In genomic region chr2:86807121-86807461, GRCh38 we compare ENCODE assay signal across 9 cellular contexts. TPM values are rescaled to one million over a fixed set of nuclear protein-coding genes. Genes with fewer than 3 reads are reported as not detected.
DNase-seq lines count a peak whose midpoint lies in the region; ATAC-seq and TF ChIP-seq lines count a peak whose summit lies in the region.
"Had no signal": no experiment of that assay in that cellular context is flagged by ENCODE, and none has a peak within 500 bp of the region (broad histone marks: within the 10 kb centered on the region; RNA-seq: fewer than 3 reads in every experiment).

No MANE protein-coding gene starts in this region.

- H3K27me3 Mint-ChIP-seq in neural crest cell (ENCODE audit: low read depth) = peaks cover 27% of the 10 kb centered on the region

- H3K9me3 Mint-ChIP-seq in neural crest cell = no peaks in the 10 kb centered on the region

- H3K4me1 ChIP-seq in BLaER1 treated with 17β-estradiol and CSF1 and Interleukin-3, amounts not matched to agents 10 nM and 100 nM = peaks cover 5 to 22% (median 16%) of the 10 kb centered on the region in 10 experiments; a peak in 17 of 20 replicates
- H3K4me1 ChIP-seq in ectodermal cell (ENCODE audit: control insufficient read depth, insufficient read depth, low read length) = no peaks in the 10 kb centered on the region

- DNase-seq in NB4 (ENCODE audit: low read depth) (no peak), neural crest cell (ENCODE audit: low read depth, low spot score) (no peak), HUDEP-2 (lab: John Stamatoyannopoulos, UW; ENCODE audit: unreplicated experiment in 76 of 76) (no peak), middle frontal gyrus (ENCODE audit: extremely low spot score, low spot score) (no peak)
- no peak for DNase-seq in activated CD8-positive, alpha-beta memory T cell treated with anti-CD3 and anti-CD28 coated beads, Interleukin-2, amount 50 U/mL, for 4 hours

- H3K27me3 ChIP-seq in BLaER1 treated with 17β-estradiol and CSF1 and Interleukin-3, amounts not matched to agents 10 nM and 100 nM = peaks cover 32 to 48% (median 42%) of the 10 kb centered on the region in 11 experiments
- peaks cover 52% of the 10 kb centered on the region for H3K27me3 ChIP-seq in ectodermal cell (ENCODE audit: control insufficient read depth, insufficient read depth, low read length, poor library complexity, severe bottlenecking)

- no peaks in the 10 kb centered on the region for H3K36me3 ChIP-seq in BLaER1 treated with 17β-estradiol and CSF1 and Interleukin-3, amounts not matched to agents 10 nM and 100 nM
- H3K36me3 ChIP-seq in ectodermal cell (ENCODE audit: control insufficient read depth, insufficient read depth, low read length) = no peaks in the 10 kb centered on the region

- peaks cover 0 to 9% (median 0%) of the 10 kb centered on the region in 11 experiments; a peak in 2 of 22 replicates for H4K20me1 ChIP-seq in BLaER1 treated with 17β-estradiol and CSF1 and Interleukin-3, amounts not matched to agents 10 nM and 100 nM

- H3K36me3 Mint-ChIP-seq in neural crest cell (ENCODE audit: low read depth) = no peaks in the 10 kb centered on the region

- no peak overlapping the region for H3K27ac ChIP-seq in BLaER1 treated with 17β-estradiol and CSF1 and Interleukin-3, amounts not matched to agents 10 nM and 100 nM
- no peak overlapping the region for H3K27ac ChIP-seq in ectodermal cell (ENCODE audit: insufficient read depth, low read depth, low read length, poor library complexity, severe bottlenecking)

- peak overlapping the region in 8 of 11 experiments; percentile 23 to 60 (median 43); a peak in 12 of 22 replicates for H3K9ac ChIP-seq in BLaER1 treated with 17β-estradiol and CSF1 and Interleukin-3, amounts not matched to agents 10 nM and 100 nM

- peak overlapping the region; percentile 91 for H3K4me3 Mint-ChIP-seq in neural crest cell

- H3K27ac Mint-ChIP-seq in neural crest cell (ENCODE audit: unreplicated experiment) = no peak overlapping the region

- 63 to 65% methylated on average over 10 of the region's 10 CpGs for WGBS in ectodermal cell, 2 experiments

- H3K4me2 ChIP-seq in BLaER1 treated with 17β-estradiol and CSF1 and Interleukin-3, amounts not matched to agents 10 nM and 100 nM = peak overlapping the region; percentile 88 to 100 (median 97)

- peaks cover 9% of the 10 kb centered on the region for H3K4me1 Mint-ChIP-seq in neural crest cell

- peak overlapping the region; percentile 51 to 73 (median 60) for H3K4me3 ChIP-seq in BLaER1 treated with 17β-estradiol and CSF1 and Interleukin-3, amounts not matched to agents 10 nM and 100 nM
- H3K4me3 ChIP-seq in NB4 (ENCODE audit: low read depth, low read length) (peak overlapping the region; percentile 21), ectodermal cell (ENCODE audit: insufficient read depth, low read depth, low read length) (peak overlapping the region; percentile 38)

- ATAC-seq in HG03457 (IDR thresholded peaks at IDR 0.05; ENCODE audit: unreplicated experiment) = no peak

- no peak for TF ChIP-seq CTCF in NB4 (IDR thresholded peaks at IDR 0.05; ENCODE audit: low read depth, low read length)
- TF ChIP-seq CTCF in neural crest cell (conservative IDR thresholded peaks at IDR 0.05) = no peak

- no peaks in the 10 kb centered on the region for H3K9me3 ChIP-seq in BLaER1 treated with 17β-estradiol and CSF1 and Interleukin-3, amounts not matched to agents 10 nM and 100 nM (replicated peaks in 1 of 11)
- H3K9me3 ChIP-seq in ectodermal cell (ENCODE audit: control insufficient read depth, low read length) = no peaks in the 10 kb centered on the region

- TF ChIP-seq POLR2A in NB4 (IDR thresholded peaks at IDR 0.05; ENCODE audit: extremely low read depth, insufficient read length) = no peak

RNA-seq across cellular contexts. Expression of gene CD8A, which starts 16.4 kb away (rescaled TPM):
- not detected for polyA plus RNA-seq in ectodermal cell (2013, experiment 1 of 4)
- polyA plus RNA-seq in ectodermal cell (2013, experiment 2 of 4) = 0.12 TPM
- not detected for polyA plus RNA-seq in ectodermal cell (2013, experiment 3 of 4)
- polyA plus RNA-seq in ectodermal cell (2013, experiment 4 of 4) = not detected
- 0.16 and 0.54 TPM in 2 replicates for total RNA-seq in neural crest cell

RNA-seq across cellular contexts. Expression of gene CD8B, which starts 54.6 kb away (rescaled TPM):
- not detected for polyA plus RNA-seq in ectodermal cell (2013, experiment 1 of 4)
- polyA plus RNA-seq in ectodermal cell (2013, experiment 2 of 4) = 0.14 TPM
- not detected for polyA plus RNA-seq in ectodermal cell (2013, experiment 3 of 4)
- polyA plus RNA-seq in ectodermal cell (2013, experiment 4 of 4) = not detected
- total RNA-seq in neural crest cell = not detected in 2 replicates
- total RNA-seq: SK-MEL-5 had no signal
